Comparison of ENCODE assay signal across 8 cellular contexts in genomic region chr5:17217421-17218352, GRCh38. TPM values are rescaled to one million over a fixed set of nuclear protein-coding genes. Genes with fewer than 3 reads are reported as not detected.
DNase-seq lines count a peak whose midpoint lies in the region; ATAC-seq and TF ChIP-seq lines count a peak whose summit lies in the region.

Gene BASP1, plus strand, starts transcription at chr5:17217631. Its CDS starts 57,586 bp downstream, at chr5:17275217.

- POLR2A ChIA-PET in HEK293T (lab: Yijun Ruan, JAX), result interaction anchor here (0.5 to 2.6 kb wide), 11 partner anchors 77 to 701 kb away, joined by 3 to 9 read pairs (median 3); no protein-coding TSS in a partner anchor
- POLR2A ChIA-PET in WTC11 (lab: Charles Lee), result interaction anchor here (0.6 to 3.4 kb wide), 2 partner anchors 184 to 393 kb away, joined by 3 to 17 read pairs; no protein-coding TSS in a partner anchor

- no peaks in the 10 kb centered on the region for H3K9me3 Mint-ChIP-seq in WTC11
- H3K9me3 Mint-ChIP-seq in mesothelial cell of epicardium, result no peaks in the 10 kb centered on the region

- H3K27ac ChIP-seq in substantia nigra (ENCODE audit: low read depth, low read length, poor library complexity, severe bottlenecking), result no peak within 1 kb of the TSS

- peaks cover 64% of the 10 kb centered on the region for H3K4me1 Mint-ChIP-seq in WTC11
- H3K4me1 Mint-ChIP-seq in mesothelial cell of epicardium, result peaks cover 51% of the 10 kb centered on the region

- H3K27ac Mint-ChIP-seq in WTC11 (no peak within 1 kb of the TSS; the same call in 1 of the 2 replicates), mesothelial cell of epicardium (peak within 1 kb of the TSS; percentile 95)

- H3K27me3 Mint-ChIP-seq in WTC11 (ENCODE audit: low read depth) (no peaks in the 10 kb centered on the region), mesothelial cell of epicardium (ENCODE audit: low read depth) (no peaks in the 10 kb centered on the region)

- H3K4me3 ChIP-seq in epithelial cell of esophagus (ENCODE audit: low read length), result peak within 1 kb of the TSS; percentile 89

- no peaks in the 10 kb centered on the region for H3K36me3 Mint-ChIP-seq in WTC11
- peaks cover 2% of the 10 kb centered on the region for H3K36me3 Mint-ChIP-seq in mesothelial cell of epicardium

- CTCF ChIA-PET in HEK293T (lab: Yijun Ruan, JAX) (interaction anchor here (1.0 to 2.6 kb wide), 4 partner anchors 11 to 221 kb away, joined by 3 to 18 read pairs (median 8); no protein-coding TSS in a partner anchor), WTC11 (lab: Charles Lee) (interaction anchor here (0.6 to 2.8 kb wide), 11 partner anchors 15 to 1676 kb away, joined by 3 to 27 read pairs (median 7); no protein-coding TSS in a partner anchor)

- DNase-seq in NCI-H2107 treated with DMSO at 0.1 percent for 48 hours (lab: John Stamatoyannopoulos, UW; ENCODE audit: unreplicated experiment), result peak; percentile 51
- DNase-seq in NCI-H2107 (lab: John Stamatoyannopoulos, UW), result no peak
- DNase-seq in HEK293T (ENCODE audit: extremely low spot score), result peak; percentile 56
- DNase-seq in NCI-H1105 (lab: John Stamatoyannopoulos, UW), result peak; percentile 12
- peak; percentile 81 for DNase-seq in WTC11 (ENCODE audit: low spot score)
- peak; percentile 84 for DNase-seq in epithelial cell of esophagus (ENCODE audit: low read depth)
- peak; percentile 86 to 93 for DNase-seq in mesothelial cell of epicardium (ENCODE audit: low spot score in 2 of 2, unreplicated experiment in 2 of 2)
- DNase-seq in substantia nigra (lab: John Stamatoyannopoulos, UW), result peak in 40 of 49 donors; percentile 4 to 90 (median 46)

- H3K4me3 Mint-ChIP-seq in WTC11, result peak within 1 kb of the TSS; percentile 91
- H3K4me3 Mint-ChIP-seq in mesothelial cell of epicardium, result peak within 1 kb of the TSS; percentile 93

- TF ChIP-seq CTCF in WTC11 (IDR thresholded peaks at IDR 0.05), result no peak
- TF ChIP-seq CTCF in epithelial cell of esophagus (IDR thresholded peaks at IDR 0.05; ENCODE audit: insufficient read depth, low read depth, low read length, missing control alignments), result no peak
- no peak for TF ChIP-seq CTCF in mesothelial cell of epicardium (IDR thresholded peaks at IDR 0.05; ENCODE audit: unreplicated experiment)

- ATAC-seq in WTC11, result peak; percentile 31

TF ChIP-seq in HEK293T, 16 proteins besides CTCF, POLR2A, EP300 and RAD21:
- TF ChIP-seq TARDBP (IDR thresholded peaks at IDR 0.05) (no peak), NFRKB (IDR thresholded peaks at IDR 0.05) (no peak)

TF ChIP-seq in WTC11, 78 proteins besides CTCF, POLR2A, EP300 and RAD21 (continues in another document):
- TF ChIP-seq FOXP1 (CRISPR knock-in tag; IDR thresholded peaks at IDR 0.05; ENCODE audit: borderline replicate concordance) (peak; percentile 29; the same call in 1 of the 2 replicates), IRF1 (CRISPR knock-in tag; IDR thresholded peaks at IDR 0.05) (0 out of 2 replicates have a peak, but pooled peaks have one; percentile 35), TCF7 (CRISPR knock-in tag; IDR thresholded peaks at IDR 0.05; ENCODE audit: low read depth) (no peak), SMAD3 (CRISPR knock-in tag; IDR thresholded peaks at IDR 0.05; ENCODE audit: borderline replicate concordance) (no peak), NR3C1 (CRISPR knock-in tag; conservative IDR thresholded peaks at IDR 0.05; ENCODE audit: low read depth) (no peak), ETV6 (CRISPR knock-in tag; IDR thresholded peaks at IDR 0.05) (no peak), ATF6 (CRISPR knock-in tag; IDR thresholded peaks at IDR 0.05) (no peak), NR1H2 (CRISPR knock-in tag; IDR thresholded peaks at IDR 0.05) (no peak), FOXP4 (CRISPR knock-in tag; IDR thresholded peaks at IDR 0.05) (peak; percentile 65; the same call in 1 of the 2 replicates), RELA (CRISPR knock-in tag; IDR thresholded peaks at IDR 0.05; ENCODE audit: borderline replicate concordance) (no peak; the same call in 1 of the 2 replicates), ZBTB43 (CRISPR knock-in tag; IDR thresholded peaks at IDR 0.05) (no peak), ESRRA (CRISPR knock-in tag; IDR thresholded peaks at IDR 0.05; ENCODE audit: borderline replicate concordance) (no peak), KAT7 (CRISPR knock-in tag; IDR thresholded peaks at IDR 0.05; ENCODE audit: borderline replicate concordance) (peak; percentile 67; the same call in 1 of the 2 replicates), ZNF281 (CRISPR knock-in tag; IDR thresholded peaks at IDR 0.05) (no peak)

RNA-seq across cellular contexts. Expression of gene BASP1, which starts in this region (rescaled TPM):
- total RNA-seq in WTC11 (2021), result 108 to 123 TPM (median 119 TPM) in 3 replicates
- total RNA-seq in mesothelial cell of epicardium, result 137 to 144 TPM (median 140 TPM) in 3 replicates
